ENCODE assay signal across 1 cellular context in the genomic region with DNA sequence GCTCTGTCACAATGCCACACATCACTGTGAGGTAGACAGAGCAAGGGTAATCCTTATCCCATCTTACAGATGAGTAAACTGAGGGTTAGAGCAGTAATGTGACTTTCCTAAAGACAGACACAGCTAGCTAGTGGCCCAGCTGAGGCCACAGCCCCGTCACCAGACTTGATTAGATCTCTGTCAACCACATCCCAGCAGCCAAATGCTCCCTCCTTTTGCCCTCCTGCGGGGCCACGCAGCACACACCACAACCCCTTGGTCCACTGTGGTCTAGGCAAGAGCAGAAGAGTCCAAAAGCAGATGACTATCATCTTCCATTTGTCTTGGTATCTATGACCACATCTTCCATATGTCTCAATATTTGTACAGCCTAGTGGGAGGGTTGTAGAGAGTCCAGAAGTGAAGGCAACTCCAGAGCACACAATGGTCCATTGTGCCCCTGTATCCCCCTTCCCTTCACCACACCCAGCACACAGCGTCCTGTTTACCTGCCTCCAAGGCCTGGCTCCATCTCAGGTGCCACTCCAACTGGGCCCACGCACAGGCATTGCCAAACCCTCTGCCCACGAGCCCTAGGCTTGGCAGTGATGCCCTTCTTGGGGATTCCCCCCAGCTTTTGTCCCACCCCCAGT.
TF ChIP-seq lines count a peak whose summit lies in the region.

No MANE protein-coding gene starts in this region.

TF ChIP-seq in SK-N-SH treated with all-trans-retinoic acid at 6 μM for 48 hours, 23 proteins besides CTCF, POLR2A, EP300 and RAD21 (continued from another document):
- TF ChIP-seq, protein P1, sequence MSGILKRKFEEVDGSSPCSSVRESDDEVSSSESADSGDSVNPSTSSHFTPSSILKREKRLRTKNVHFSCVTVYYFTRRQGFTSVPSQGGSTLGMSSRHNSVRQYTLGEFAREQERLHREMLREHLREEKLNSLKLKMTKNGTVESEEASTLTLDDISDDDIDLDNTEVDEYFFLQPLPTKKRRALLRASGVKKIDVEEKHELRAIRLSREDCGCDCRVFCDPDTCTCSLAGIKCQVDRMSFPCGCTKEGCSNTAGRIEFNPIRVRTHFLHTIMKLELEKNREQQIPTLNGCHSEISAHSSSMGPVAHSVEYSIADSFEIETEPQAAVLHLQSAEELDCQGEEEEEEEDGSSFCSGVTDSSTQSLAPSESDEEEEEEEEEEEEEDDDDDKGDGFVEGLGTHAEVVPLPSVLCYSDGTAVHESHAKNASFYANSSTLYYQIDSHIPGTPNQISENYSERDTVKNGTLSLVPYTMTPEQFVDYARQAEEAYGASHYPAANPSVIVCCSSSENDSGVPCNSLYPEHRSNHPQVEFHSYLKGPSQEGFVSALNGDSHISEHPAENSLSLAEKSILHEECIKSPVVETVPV (CRISPR knock-in tag; IDR thresholded peaks at IDR 0.05) = no peak
- TF ChIP-seq, protein P2, sequence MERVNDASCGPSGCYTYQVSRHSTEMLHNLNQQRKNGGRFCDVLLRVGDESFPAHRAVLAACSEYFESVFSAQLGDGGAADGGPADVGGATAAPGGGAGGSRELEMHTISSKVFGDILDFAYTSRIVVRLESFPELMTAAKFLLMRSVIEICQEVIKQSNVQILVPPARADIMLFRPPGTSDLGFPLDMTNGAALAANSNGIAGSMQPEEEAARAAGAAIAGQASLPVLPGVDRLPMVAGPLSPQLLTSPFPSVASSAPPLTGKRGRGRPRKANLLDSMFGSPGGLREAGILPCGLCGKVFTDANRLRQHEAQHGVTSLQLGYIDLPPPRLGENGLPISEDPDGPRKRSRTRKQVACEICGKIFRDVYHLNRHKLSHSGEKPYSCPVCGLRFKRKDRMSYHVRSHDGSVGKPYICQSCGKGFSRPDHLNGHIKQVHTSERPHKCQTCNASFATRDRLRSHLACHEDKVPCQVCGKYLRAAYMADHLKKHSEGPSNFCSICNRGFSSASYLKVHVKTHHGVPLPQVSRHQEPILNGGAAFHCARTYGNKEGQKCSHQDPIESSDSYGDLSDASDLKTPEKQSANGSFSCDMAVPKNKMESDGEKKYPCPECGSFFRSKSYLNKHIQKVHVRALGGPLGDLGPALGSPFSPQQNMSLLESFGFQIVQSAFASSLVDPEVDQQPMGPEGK (CRISPR knock-in tag; IDR thresholded peaks at IDR 0.05; ENCODE audit: borderline replicate concordance) = no peak
- no peak for TF ChIP-seq BACH2 (CRISPR knock-in tag; IDR thresholded peaks at IDR 0.05; ENCODE audit: borderline replicate concordance)
- TF ChIP-seq, protein P3, sequence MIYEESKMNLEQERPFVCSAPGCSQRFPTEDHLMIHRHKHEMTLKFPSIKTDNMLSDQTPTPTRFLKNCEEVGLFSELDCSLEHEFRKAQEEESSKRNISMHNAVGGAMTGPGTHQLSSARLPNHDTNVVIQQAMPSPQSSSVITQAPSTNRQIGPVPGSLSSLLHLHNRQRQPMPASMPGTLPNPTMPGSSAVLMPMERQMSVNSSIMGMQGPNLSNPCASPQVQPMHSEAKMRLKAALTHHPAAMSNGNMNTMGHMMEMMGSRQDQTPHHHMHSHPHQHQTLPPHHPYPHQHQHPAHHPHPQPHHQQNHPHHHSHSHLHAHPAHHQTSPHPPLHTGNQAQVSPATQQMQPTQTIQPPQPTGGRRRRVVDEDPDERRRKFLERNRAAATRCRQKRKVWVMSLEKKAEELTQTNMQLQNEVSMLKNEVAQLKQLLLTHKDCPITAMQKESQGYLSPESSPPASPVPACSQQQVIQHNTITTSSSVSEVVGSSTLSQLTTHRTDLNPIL (CRISPR knock-in tag; IDR thresholded peaks at IDR 0.05; ENCODE audit: low read depth) = no peak
- TF ChIP-seq ZNF70 (CRISPR knock-in tag; IDR thresholded peaks at IDR 0.05) = no peak
- no peak for TF ChIP-seq GLIS3 (CRISPR knock-in tag; IDR thresholded peaks at IDR 0.05)
- TF ChIP-seq TSHZ2 (CRISPR knock-in tag; IDR thresholded peaks at IDR 0.05) = no peak
- TF ChIP-seq TOX (CRISPR knock-in tag; IDR thresholded peaks at IDR 0.05; ENCODE audit: borderline replicate concordance) = no peak
